In the genomic region with DNA sequence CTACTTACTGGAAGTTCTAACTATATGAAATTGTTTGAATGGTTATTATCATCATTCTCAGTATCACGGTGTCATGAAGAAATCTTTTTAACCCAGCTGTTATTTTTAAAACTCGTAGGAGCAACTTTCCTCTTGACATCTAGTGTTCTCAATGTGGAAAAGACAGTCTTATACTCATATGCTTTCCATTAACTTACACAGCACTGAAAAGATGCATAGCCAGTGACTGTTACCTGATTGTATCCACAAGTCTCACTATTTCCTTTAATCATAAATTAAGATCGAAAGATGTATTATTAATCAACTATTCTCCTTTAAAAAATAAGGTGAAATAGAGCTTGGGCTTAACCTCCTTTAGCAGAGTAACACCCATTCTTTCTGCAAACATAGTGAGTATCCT, we compare ENCODE assay signal across 1 cellular context.
TF ChIP-seq lines count a peak whose summit lies in the region.

No MANE protein-coding gene starts in this region.

TF ChIP-seq in SK-N-SH treated with all-trans-retinoic acid at 6 μM for 48 hours, 23 proteins besides CTCF, POLR2A, EP300 and RAD21 (continued from another document):
- TF ChIP-seq ISL1 (CRISPR knock-in tag; IDR thresholded peaks at IDR 0.05) (no peak), CSDC2 (CRISPR knock-in tag; IDR thresholded peaks at IDR 0.05) (no peak), ZFP3 (CRISPR knock-in tag; IDR thresholded peaks at IDR 0.05) (no peak), TCF4 (CRISPR knock-in tag; IDR thresholded peaks at IDR 0.05; ENCODE audit: borderline replicate concordance) (no peak), ZC3H10 (CRISPR knock-in tag; IDR thresholded peaks at IDR 0.05) (no peak), ESRRG (CRISPR knock-in tag; IDR thresholded peaks at IDR 0.05) (no peak), ZNF8 (CRISPR knock-in tag; IDR thresholded peaks at IDR 0.05) (no peak)
